9 cellular contexts compared by ENCODE assay signal in the genomic region with DNA sequence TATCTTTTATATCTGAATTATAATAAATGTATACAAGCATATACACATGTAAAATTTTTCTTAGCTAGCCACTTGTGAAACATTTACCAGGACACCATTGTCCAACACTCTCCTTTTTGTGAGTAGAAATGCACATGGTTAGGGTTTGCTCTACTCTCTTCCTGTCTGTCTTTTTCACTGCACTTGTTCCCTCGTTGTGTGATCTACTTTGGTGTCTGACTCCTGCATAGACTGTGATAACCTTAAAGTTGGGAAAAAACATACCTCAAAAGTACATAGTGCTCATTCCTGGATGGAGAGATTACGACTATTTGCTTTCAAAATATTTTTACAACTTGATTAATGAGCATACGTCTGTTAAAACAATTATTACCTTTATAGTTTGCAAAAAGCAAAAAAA.
"Had no signal": no experiment of that assay in that cellular context is flagged by ENCODE, and none has a peak within 500 bp of the region (broad histone marks: within the 10 kb centered on the region; RNA-seq: fewer than 3 reads in every experiment).

No MANE protein-coding gene starts in this region.

- FAIRE-seq: H1, H54, HepG2 had no signal

- H2AFZ ChIP-seq: GM23338 had no signal

- ATAC-seq: GM23338, HepG2 had no signal

- H3K4me2 ChIP-seq: GM23338 had no signal

- DNase-seq: H9, HCEC 1CT, KBM-7 had no signal

- H3K4me3 Mint-ChIP-seq: GM23338, H9, IgD-negative memory B cell had no signal

- H3K36me3 Mint-ChIP-seq: IgD-negative memory B cell had no signal

- H3K9me3 Mint-ChIP-seq: GM23338 had no signal

- H3K27me3 Mint-ChIP-seq: IgD-negative memory B cell had no signal

- H3K4me3 ChIP-seq: GM23338 had no signal

- H3K27ac ChIP-seq: HL-60 had no signal

- H3K4me1 Mint-ChIP-seq: IgD-negative memory B cell had no signal

- H3K27ac Mint-ChIP-seq: GM23338, H9, IgD-negative memory B cell had no signal
